ENCODE assay signal across 1 cellular context in the genomic region with DNA sequence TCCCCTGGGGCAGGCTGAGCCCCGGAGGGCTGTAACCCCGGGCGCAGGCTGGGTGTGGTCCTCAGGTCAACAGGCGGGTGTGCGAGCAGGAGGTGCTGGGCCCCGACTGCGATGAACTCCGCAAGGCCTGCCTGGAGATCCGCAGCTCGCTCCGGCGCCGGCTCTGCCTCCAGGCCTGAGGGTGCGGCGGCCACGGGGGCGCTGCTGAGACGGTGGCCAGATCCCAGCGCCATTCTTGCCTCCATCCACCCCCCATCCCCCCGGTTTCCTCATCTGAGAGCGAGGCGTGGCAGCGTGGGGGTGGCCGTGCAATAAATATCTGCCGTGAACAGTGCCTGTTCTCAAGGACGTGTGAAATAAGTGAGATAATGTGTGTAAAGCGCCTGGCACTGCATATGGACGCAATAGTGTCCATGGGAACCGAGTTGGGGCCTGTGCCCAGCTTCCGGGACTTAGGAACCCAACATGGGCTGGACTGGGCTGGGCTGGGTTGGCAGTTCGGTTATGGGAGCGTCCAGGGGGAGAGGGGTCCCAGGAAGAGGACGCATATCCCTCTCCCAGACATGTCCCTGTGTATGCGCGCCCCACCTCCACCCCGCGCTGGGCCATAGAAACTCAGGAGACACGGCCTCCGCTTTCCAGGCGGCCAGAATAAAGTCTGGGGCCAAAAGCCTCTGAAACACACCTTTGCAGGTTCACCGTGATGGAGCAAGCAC.
TF ChIP-seq lines count a peak whose summit lies in the region.

No MANE protein-coding gene starts in this region.

TF ChIP-seq in WTC11, 78 proteins besides CTCF, POLR2A, EP300 and RAD21 (continued from another document):
- 0 out of 2 replicates have a peak, but pooled peaks have one; percentile 56 for TF ChIP-seq ARID4B (CRISPR knock-in tag; IDR thresholded peaks at IDR 0.05; ENCODE audit: borderline replicate concordance)
- TF ChIP-seq GABPB1 (CRISPR knock-in tag; IDR thresholded peaks at IDR 0.05), result peak; percentile 36; the same call in 1 of the 2 replicates
- TF ChIP-seq, protein P1, sequence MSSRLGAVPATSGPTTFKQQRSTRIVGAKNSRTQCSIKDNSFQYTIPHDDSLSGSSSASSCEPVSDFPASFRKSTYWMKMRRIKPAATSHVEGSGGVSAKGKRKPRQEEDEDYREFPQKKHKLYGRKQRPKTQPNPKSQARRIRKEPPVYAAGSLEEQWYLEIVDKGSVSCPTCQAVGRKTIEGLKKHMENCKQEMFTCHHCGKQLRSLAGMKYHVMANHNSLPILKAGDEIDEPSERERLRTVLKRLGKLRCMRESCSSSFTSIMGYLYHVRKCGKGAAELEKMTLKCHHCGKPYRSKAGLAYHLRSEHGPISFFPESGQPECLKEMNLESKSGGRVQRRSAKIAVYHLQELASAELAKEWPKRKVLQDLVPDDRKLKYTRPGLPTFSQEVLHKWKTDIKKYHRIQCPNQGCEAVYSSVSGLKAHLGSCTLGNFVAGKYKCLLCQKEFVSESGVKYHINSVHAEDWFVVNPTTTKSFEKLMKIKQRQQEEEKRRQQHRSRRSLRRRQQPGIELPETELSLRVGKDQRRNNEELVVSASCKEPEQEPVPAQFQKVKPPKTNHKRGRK (CRISPR knock-in tag; IDR thresholded peaks at IDR 0.05; ENCODE audit: borderline replicate concordance), result no peak
- no peak for TF ChIP-seq CREB1 (CRISPR knock-in tag; IDR thresholded peaks at IDR 0.05)
- no peak for TF ChIP-seq ATF2 (CRISPR knock-in tag; IDR thresholded peaks at IDR 0.05; ENCODE audit: borderline replicate concordance, low read depth)
- peak; percentile 61; the same call in 1 of the 2 replicates for TF ChIP-seq MAX (CRISPR knock-in tag; IDR thresholded peaks at IDR 0.05)
